ENCODE assay signal across 10 cellular contexts in genomic region chr5:143592648-143593047, GRCh38.
A peak's percentile ranks its signal among the peaks of the same experiment; 100 is the strongest.
DNase-seq lines count a peak whose midpoint lies in the region; ATAC-seq, FAIRE-seq and TF ChIP-seq lines count a peak whose summit lies in the region.
"Had no signal": no experiment of that assay in that cellular context is flagged by ENCODE, and none has a peak within 500 bp of the region (broad histone marks: within the 10 kb centered on the region; RNA-seq: fewer than 3 reads in every experiment).

No MANE protein-coding gene starts in this region.

- H3K56ac ChIP-seq in H9 (ENCODE audit: insufficient read length, low read depth, low read length) = no peak overlapping the region

- intact Hi-C loops in stomach (cut with DNase I; ENCODE audit: low total_unique reads) = no loop called here
- intact Hi-C loops in sigmoid colon (cut with DNase I) = no loop called here

- H3K4ac ChIP-seq in H9 (ENCODE audit: low read depth, low read length) = no peak overlapping the region

- H2AK5ac ChIP-seq in H9 (ENCODE audit: insufficient read length, low read length) = no peak overlapping the region

- H4K91ac ChIP-seq in H9 (ENCODE audit: insufficient read length, low read depth, low read length) = no peak overlapping the region

- WGBS in stomach, 5 donors = 58 to 77% (median 69%) methylated on average over 4 of the region's 4 CpGs
- WGBS in H9 (ENCODE audit: extremely low coverage, insufficient read length, low lambda C conversion rate) = no CpG with 5 or more reads among the region's 4 CpGs
- WGBS in sigmoid colon, 2 donors = 50 to 80% methylated on average over 4 of the region's 4 CpGs

- H3K27me3 ChIP-seq in stomach = no peaks in the 10 kb centered on the region
- H3K27me3 ChIP-seq in H9 (ENCODE audit: insufficient read depth, low read length) = no peaks in the 10 kb centered on the region; the same call in 1 of the 2 replicates
- H3K27me3 ChIP-seq in sigmoid colon = no peaks in the 10 kb centered on the region

- H3K9me3 Mint-ChIP-seq in activated CD8-positive, alpha-beta T cell treated with anti-CD3 and anti-CD28 coated beads, Interleukin-2, amount 10 ng/mL, durations not matched to agents 7 days and 5 days (ENCODE audit: insufficient read depth) = no peaks in the 10 kb centered on the region
- no peaks in the 10 kb centered on the region for H3K9me3 Mint-ChIP-seq in H9

- H3K27ac ChIP-seq in stomach = no peak overlapping the region
- no peak overlapping the region for H3K27ac ChIP-seq in H9 (ENCODE audit: insufficient read length, low read depth, low read length)
- no peak overlapping the region for H3K27ac ChIP-seq in sigmoid colon

- TF ChIP-seq CTCF in stomach (IDR thresholded peaks at IDR 0.05) (no peak), H9 (conservative IDR thresholded peaks at IDR 0.05) (no peak), sigmoid colon (IDR thresholded peaks at IDR 0.05) (no peak)

- no peak overlapping the region for H3K4me3 Mint-ChIP-seq in activated CD8-positive, alpha-beta T cell treated with anti-CD3 and anti-CD28 coated beads, Interleukin-2, amount 10 ng/mL, durations not matched to agents 7 days and 5 days
- no peak overlapping the region for H3K4me3 Mint-ChIP-seq in H9

- no peak overlapping the region for H3K4me2 ChIP-seq in H9 (ENCODE audit: insufficient read depth, insufficient read length, low read length)

- no peak overlapping the region for H3K23ac ChIP-seq in H9 (ENCODE audit: insufficient read length, low read depth, low read length)

- no peak for FAIRE-seq in GM19239 (lab: Jason Lieb, UNC)

- H3K27ac Mint-ChIP-seq in activated CD8-positive, alpha-beta T cell treated with anti-CD3 and anti-CD28 coated beads, Interleukin-2, amount 10 ng/mL, durations not matched to agents 7 days and 5 days = no peak overlapping the region
- no peak overlapping the region for H3K27ac Mint-ChIP-seq in H9

- H3K27me3 Mint-ChIP-seq in activated CD8-positive, alpha-beta T cell treated with anti-CD3 and anti-CD28 coated beads, Interleukin-2, amount 10 ng/mL, durations not matched to agents 7 days and 5 days (ENCODE audit: low read depth) = peaks cover 2% of the 10 kb centered on the region
- no peaks in the 10 kb centered on the region; the same call in 1 of the 2 replicates for H3K27me3 Mint-ChIP-seq in H9 (ENCODE audit: low read depth)

- no peak overlapping the region for H3T11ph ChIP-seq in H9 (ENCODE audit: low read length)

- no peak overlapping the region for H4K5ac ChIP-seq in H9 (ENCODE audit: insufficient read length, low read depth, low read length)

- DNase-seq in COLO829 (ENCODE audit: low spot score) (peak; percentile 8), GM19239 (ENCODE audit: insufficient read length, low spot score) (peak; percentile 37), stomach (no peak), islet precursor cell (no peak), H9 (no peak), sigmoid colon (no peak)
- DNase-seq in activated CD8-positive, alpha-beta T cell treated with anti-CD3 and anti-CD28 coated beads, Interleukin-2, amount 10 ng/mL, durations not matched to agents 7 days and 5 days = peak; percentile 48

- no peaks in the 10 kb centered on the region for H3K23me2 ChIP-seq in H9 (ENCODE audit: insufficient read length, low read depth, low read length, poor library complexity, severe bottlenecking)

- no peak overlapping the region for H3K9ac ChIP-seq in H9 (ENCODE audit: extremely low read depth, insufficient read length, low read length)

- H3K4me1 ChIP-seq in stomach (peaks cover 0 to 24% (median 4%) of the 10 kb centered on the region in 4 donors), H9 (ENCODE audit: insufficient read depth, low read length) (no peaks in the 10 kb centered on the region; the same call in 1 of the 2 replicates), sigmoid colon (peaks cover 0 to 3% (median 0%) of the 10 kb centered on the region in 4 donors)

- TF ChIP-seq EP300 in stomach (IDR thresholded peaks at IDR 0.05) = no peak
- no peak for TF ChIP-seq EP300 in sigmoid colon (IDR thresholded peaks at IDR 0.05)

- H3K18ac ChIP-seq in H9 (ENCODE audit: insufficient read length, low read depth, low read length) = no peak overlapping the region

- H3K4me3 ChIP-seq in stomach = no peak overlapping the region
- H3K4me3 ChIP-seq in sigmoid colon = no peak overlapping the region
- H3K4me3 ChIP-seq: lung had no signal

- H2BK12ac ChIP-seq in H9 (ENCODE audit: insufficient read length, low read depth, low read length) = no peak overlapping the region

- H2BK20ac ChIP-seq in H9 (ENCODE audit: low read depth, low read length, poor library complexity, severe bottlenecking) = no peak overlapping the region

- H3K36me3 Mint-ChIP-seq in activated CD8-positive, alpha-beta T cell treated with anti-CD3 and anti-CD28 coated beads, Interleukin-2, amount 10 ng/mL, durations not matched to agents 7 days and 5 days (ENCODE audit: low read depth) = peaks cover 3% of the 10 kb centered on the region
- H3K36me3 Mint-ChIP-seq in H9 (ENCODE audit: insufficient read depth in 1 of 3, low read depth in 3 of 3) = no peaks in the 10 kb centered on the region

- no peak for TF ChIP-seq POLR2A in stomach (IDR thresholded peaks at IDR 0.05)
- TF ChIP-seq POLR2A in sigmoid colon (IDR thresholded peaks at IDR 0.05) = no peak

- CTCF ChIA-PET in activated CD8-positive, alpha-beta T cell treated with anti-CD3 and anti-CD28 coated beads, Interleukin-2, amount 10 ng/mL, durations not matched to agents 7 days and 5 days (lab: Charles Lee) = interaction anchor here (1.0 kb wide), 1 partner anchor 188 kb away, joined by 3 read pairs; no protein-coding TSS in a partner anchor

- H2BK15ac ChIP-seq in H9 (ENCODE audit: low read depth, low read length) = no peak overlapping the region

- H3K14ac ChIP-seq in H9 (ENCODE audit: insufficient read depth, low read length) = no peak overlapping the region

- H3K79me1 ChIP-seq in H9 (ENCODE audit: insufficient read depth, low read depth, low read length, poor library complexity, severe bottlenecking) = no peaks in the 10 kb centered on the region

- no peak overlapping the region for H2AFZ ChIP-seq in H9 (ENCODE audit: low read length)

- no peak overlapping the region for H2BK120ac ChIP-seq in H9 (ENCODE audit: low read depth, low read length, poor library complexity, severe bottlenecking)

- POLR2A ChIA-PET in activated CD8-positive, alpha-beta T cell treated with anti-CD3 and anti-CD28 coated beads, Interleukin-2, amount 10 ng/mL, durations not matched to agents 7 days and 5 days (lab: Charles Lee) = interaction anchor here (1.4 kb wide), 1 partner anchor 13 kb away, joined by 3 read pairs; no protein-coding TSS in a partner anchor

- peak; percentile 84 for ATAC-seq in HG03139 (IDR thresholded peaks at IDR 0.05; ENCODE audit: unreplicated experiment)
- ATAC-seq in activated CD8-positive, alpha-beta T cell treated with anti-CD3 and anti-CD28 coated beads, Interleukin-2, amount 10 ng/mL, durations not matched to agents 7 days and 5 days = no peak
- ATAC-seq: HCT116 had no signal

- no peaks in the 10 kb centered on the region for H3K9me3 ChIP-seq in stomach
- no peaks in the 10 kb centered on the region for H3K9me3 ChIP-seq in H9 (ENCODE audit: control insufficient read depth, low read depth, low read length)
- no peaks in the 10 kb centered on the region for H3K9me3 ChIP-seq in sigmoid colon

- peaks cover 25% of the 10 kb centered on the region for H3K4me1 Mint-ChIP-seq in activated CD8-positive, alpha-beta T cell treated with anti-CD3 and anti-CD28 coated beads, Interleukin-2, amount 10 ng/mL, durations not matched to agents 7 days and 5 days (ENCODE audit: low read depth)
- peaks cover 14% of the 10 kb centered on the region in 2 experiments for H3K4me1 Mint-ChIP-seq in H9

- no peaks in the 10 kb centered on the region for H4K20me1 ChIP-seq in H9 (ENCODE audit: control insufficient read depth, insufficient read depth, insufficient read length)

- no peak overlapping the region for H4K8ac ChIP-seq in H9 (replicated peaks; ENCODE audit: insufficient read length, low read depth, low read length)

- H3K79me2 ChIP-seq in H9 (ENCODE audit: insufficient read depth, low read length) = no peaks in the 10 kb centered on the region

- H2BK5ac ChIP-seq in H9 (ENCODE audit: insufficient read length, low read length) = no peak overlapping the region

- H3K36me3 ChIP-seq in stomach (no peaks in the 10 kb centered on the region), sigmoid colon (no peaks in the 10 kb centered on the region)

Comparison
In these comparisons a context has a peak if more than half of its experiments do, and no peak if none do; other contexts are left out.
1. DNase-seq: peak in COLO829 (single experiment), GM19239 (single experiment) and activated CD8-positive, alpha-beta T cell treated with anti-CD3 and anti-CD28 coated beads, Interleukin-2, amount 10 ng/mL, durations not matched to agents 7 days and 5 days (single experiment); none in stomach (single experiment), islet precursor cell (single experiment), H9 (single experiment) and sigmoid colon (single experiment).